9 cellular contexts compared by ENCODE assay signal in the genomic region with DNA sequence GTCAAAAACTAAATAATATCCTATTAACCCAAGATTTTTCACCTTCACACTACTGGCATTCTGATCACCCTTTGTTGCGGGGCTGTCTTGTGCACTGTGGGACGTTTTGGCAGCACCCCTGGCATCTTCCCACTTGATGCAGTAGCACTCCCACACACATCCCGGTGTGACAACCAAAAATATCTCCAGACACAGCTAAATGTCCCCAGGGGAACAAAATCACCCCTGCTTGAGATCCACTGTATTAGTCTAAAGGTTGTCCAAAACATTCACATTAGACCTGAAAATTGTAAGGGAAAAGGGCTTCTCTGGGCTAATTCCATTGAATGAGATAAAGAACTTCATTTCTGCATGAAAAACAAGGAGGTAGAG. TPM values are rescaled to one million over a fixed set of nuclear protein-coding genes. Genes with fewer than 3 reads are reported as not detected.
A peak's percentile ranks its signal among the peaks of the same experiment; 100 is the strongest.
DNase-seq lines count a peak whose midpoint lies in the region; ATAC-seq and TF ChIP-seq lines count a peak whose summit lies in the region.
"Had no signal": no experiment of that assay in that cellular context is flagged by ENCODE, and none has a peak within 500 bp of the region (broad histone marks: within the 10 kb centered on the region; RNA-seq: fewer than 3 reads in every experiment).

No MANE protein-coding gene starts in this region.

- no peaks in the 10 kb centered on the region for H3K9me3 Mint-ChIP-seq in Calu3 (ENCODE audit: low read depth, unreplicated experiment)

- H3K4me3 ChIP-seq in Panc1 (ENCODE audit: low read depth in 2 of 2, low read length in 2 of 2) (no peak overlapping the region), neutrophil (ENCODE audit: low read depth in 1 of 2, low read length in 1 of 2) (peak overlapping the region; percentile 56 to 57)

- no peak for DNase-seq in Calu3
- no peak for DNase-seq in Panc1 (ENCODE audit: low read depth, low spot score)
- DNase-seq in erythroblast (lab: John Stamatoyannopoulos, UW): no peak

- TF ChIP-seq POLR2A in erythroblast (IDR thresholded peaks at IDR 0.05; ENCODE audit: low read length): no peak

- H3K4me1 ChIP-seq in Panc1 (ENCODE audit: control insufficient read depth, insufficient read depth, low read length) (peaks cover 8% of the 10 kb centered on the region; the same call in 1 of the 2 replicates), neutrophil (ENCODE audit: control insufficient read depth in 1 of 2, insufficient read depth in 1 of 2, low read depth in 1 of 2, low read length in 1 of 2) (peaks cover 43 to 48% of the 10 kb centered on the region in 2 experiments)

- no peaks in the 10 kb centered on the region for H3K36me3 Mint-ChIP-seq in Calu3 (ENCODE audit: insufficient read depth, unreplicated experiment)

- BruUV-seq in Calu3 (replicated peaks; lab: Mats Ljungman, UMichigan) (no TSS peak), Panc1 (replicated peaks; lab: Mats Ljungman, UMichigan) (no TSS peak)

- TF ChIP-seq CTCF in Calu3 (IDR thresholded peaks at IDR 0.05; ENCODE audit: unreplicated experiment) (no peak), Panc1 (IDR thresholded peaks at IDR 0.05) (no peak; the same call in 1 of the 2 replicates), neutrophil (IDR thresholded peaks at IDR 0.05) (peak; percentile 6)

- CTCF ChIA-PET in Calu3 (lab: Charles Lee): interaction anchor here (0.7 to 1.8 kb wide), 16 partner anchors 8 to 344 kb away, joined by 3 to 22 read pairs (median 4); a partner anchor contains a TSS
- CTCF ChIA-PET in Panc1 (lab: Charles Lee): interaction anchor here (0.6 to 1.4 kb wide), 9 partner anchors 15 to 303 kb away, joined by 3 to 7 read pairs (median 3); no protein-coding TSS in a partner anchor

- POLR2A ChIA-PET in Panc1 (lab: Charles Lee): interaction anchor here (0.7 kb wide), 1 partner anchor 107 kb away, joined by 3 read pairs; no protein-coding TSS in a partner anchor

- no peaks in the 10 kb centered on the region for H3K36me3 ChIP-seq in Panc1 (ENCODE audit: control insufficient read depth, insufficient read depth, low read length)
- no peaks in the 10 kb centered on the region for H3K36me3 ChIP-seq in neutrophil
- H3K36me3 ChIP-seq: gastroesophageal sphincter had no signal

- H3K9me3 ChIP-seq in Panc1 (ENCODE audit: control insufficient read depth, insufficient read depth, low read depth, low read length) (no peaks in the 10 kb centered on the region), neutrophil (no peaks in the 10 kb centered on the region)
- H3K9me3 ChIP-seq: gastroesophageal sphincter had no signal

- peak; percentile 72 for ATAC-seq in Panc1
- ATAC-seq in esophagus mucosa: peak; percentile 10
- ATAC-seq in HG03039 (IDR thresholded peaks at IDR 0.05; ENCODE audit: unreplicated experiment): no peak
- ATAC-seq in GM18909 (IDR thresholded peaks at IDR 0.05; ENCODE audit: poor library complexity, unreplicated experiment): no peak
- ATAC-seq in GM18873 (IDR thresholded peaks at IDR 0.05; ENCODE audit: low FRiP score, unreplicated experiment): no peak

- in situ Hi-C loops in Panc1 (cut with HindIII; ENCODE audit: low pct_unique_long_range_greater_than_20kb, low sequenced_read_pairs): no loop called here

- H3K27me3 Mint-ChIP-seq in Calu3 (ENCODE audit: unreplicated experiment): no peaks in the 10 kb centered on the region

- H3K27ac ChIP-seq in Panc1 (ENCODE audit: low read length): no peak overlapping the region
- H3K27ac ChIP-seq in neutrophil: peak overlapping the region; percentile 93

- intact Hi-C loops in Calu3 (cut with micrococcal nuclease; ENCODE audit: unreplicated experiment) (loop anchor here (5.0 to 10.0 kb wide), 2 partner anchors 225 to 293 kb away; a partner anchor contains a TSS), Panc1 (cut with micrococcal nuclease; ENCODE audit: unreplicated experiment) (loop anchor here (5.0 kb wide), 1 partner anchor 115 kb away; no protein-coding TSS in a partner anchor)

- H3K27me3 ChIP-seq in Panc1 (ENCODE audit: control insufficient read depth, insufficient read depth, low read length) (no peaks in the 10 kb centered on the region), neutrophil (no peaks in the 10 kb centered on the region)
- H3K27me3 ChIP-seq: gastroesophageal sphincter had no signal

- H3K27ac Mint-ChIP-seq in Calu3 (ENCODE audit: unreplicated experiment): peak overlapping the region; percentile 67

- H3K4me3 Mint-ChIP-seq in Calu3 (ENCODE audit: low read depth, unreplicated experiment): no peak overlapping the region

- H3K4me1 Mint-ChIP-seq in Calu3 (ENCODE audit: low read depth, unreplicated experiment): peaks cover 30% of the 10 kb centered on the region

RNA-seq across cellular contexts. Expression of a gene that starts 37.8 kb away (rescaled TPM):
- total RNA-seq in Calu3 (2022) (2.0 and 4.2 TPM in 2 replicates), Panc1 (2021; ENCODE audit: unreplicated experiment) (9.1 TPM), esophagus mucosa (4.1 TPM)
- polyA plus RNA-seq in Panc1 (2012; ENCODE audit: insufficient read length): 10.8 TPM

RNA-seq across cellular contexts. Expression of a gene that starts 48.4 kb away (rescaled TPM):
- 101 and 129 TPM in 2 replicates for total RNA-seq in Calu3 (2022)
- total RNA-seq in Panc1 (2021; ENCODE audit: unreplicated experiment): 66.2 TPM
- polyA plus RNA-seq in Panc1 (2012; ENCODE audit: insufficient read length): 56.6 TPM
- total RNA-seq in esophagus mucosa: 15.1 TPM

Comparison
In these comparisons a context has a peak if more than half of its experiments do, and no peak if none do; other contexts are left out.
1. ATAC-seq: peak in Panc1 (single experiment) and esophagus mucosa (single experiment); none in HG03039 (single experiment), GM18909 (single experiment) and GM18873 (single experiment).
2. H3K4me3 ChIP-seq: peak in neutrophil (2 of 2); none in Panc1 (0 of 2).